In the genomic region with DNA sequence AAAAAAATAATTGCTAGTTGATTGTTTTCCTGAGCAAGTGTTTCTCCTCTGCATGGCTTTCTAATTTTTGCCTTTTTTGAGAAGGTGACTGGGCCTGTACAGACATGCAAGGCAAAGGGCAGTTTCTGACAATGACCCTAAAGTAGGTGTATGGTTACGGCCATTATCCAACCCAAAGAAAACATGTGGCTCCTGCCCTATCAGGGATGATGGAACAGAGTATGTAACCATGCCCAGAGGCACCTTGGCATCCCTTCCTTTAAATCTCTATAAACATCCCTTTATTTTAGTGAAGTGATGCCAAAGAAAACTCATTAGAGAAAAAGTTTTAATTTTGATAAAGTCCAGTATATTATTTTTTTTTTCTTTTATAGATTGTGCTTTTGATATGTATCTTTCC, we compare ENCODE assay signal across 23 cellular contexts.
"Had no signal": no experiment of that assay in that cellular context is flagged by ENCODE, and none has a peak within 500 bp of the region (broad histone marks: within the 10 kb centered on the region; RNA-seq: fewer than 3 reads in every experiment).

No MANE protein-coding gene starts in this region.

- H3K36me3 Mint-ChIP-seq: activated naive CD8-positive, alpha-beta T cell treated with anti-CD3 and anti-CD28 coated beads for 36 hours; mesothelial cell of epicardium; stimulated activated memory B cell treated with anti-CD40 and anti-IgM and Interleukin-4, amounts not matched to agents 10 μg/mL and 1 μg/mL and 100 μg/mL, for 72 hours had no signal

- H3K27me3 ChIP-seq: foreskin keratinocyte, spleen, upper lobe of left lung had no signal

- H3K4me3 Mint-ChIP-seq: activated CD8-positive, alpha-beta T cell treated with anti-CD3 and anti-CD28 coated beads for 36 hours; activated naive CD8-positive, alpha-beta T cell treated with anti-CD3 and anti-CD28 coated beads for 36 hours; activated T-helper 17 cell treated with anti-CD3 and anti-CD28 coated beads, Interleukin-2, amount 50 U/mL, for 72 hours; mesothelial cell of epicardium; nephron; stimulated activated memory B cell treated with anti-CD40 and anti-IgM and Interleukin-4, amounts not matched to agents 10 μg/mL and 1 μg/mL and 100 μg/mL, for 72 hours had no signal

- H3K4me1 Mint-ChIP-seq: activated naive CD8-positive, alpha-beta T cell treated with anti-CD3 and anti-CD28 coated beads for 36 hours; activated T-helper 17 cell treated with anti-CD3 and anti-CD28 coated beads, Interleukin-2, amount 50 U/mL, for 72 hours had no signal

- DNase-seq: activated CD4-positive, alpha-beta T cell treated with anti-CD3 and anti-CD28 coated beads for 48 hours; activated CD4-positive, CD25-positive, alpha-beta regulatory T cell; activated CD8-positive, alpha-beta T cell treated with anti-CD3 and anti-CD28 coated beads for 36 hours; activated naive CD4-positive, alpha-beta T cell; activated naive CD8-positive, alpha-beta T cell treated with anti-CD3 and anti-CD28 coated beads for 36 hours; activated T-cell treated with anti-CD3 and anti-CD28 coated beads, Interleukin-2, amount 50 U/mL, for 1 hour; amygdala; caudate nucleus; dorsolateral prefrontal cortex; glutamatergic neuron; hippocampal formation; left colon; spleen; stimulated activated CD4-positive, alpha-beta T cell treated with anti-CD3 and anti-CD28 coated beads, Interleukin-4, amount 100 ng/mL, for 4 hours; upper lobe of left lung had no signal

- H3K27ac ChIP-seq: dorsolateral prefrontal cortex, epithelial cell of prostate, foreskin keratinocyte, spleen, thoracic aorta, upper lobe of left lung had no signal

- H3K9me3 Mint-ChIP-seq: activated CD8-positive, alpha-beta T cell treated with anti-CD3 and anti-CD28 coated beads for 36 hours; activated naive CD8-positive, alpha-beta T cell treated with anti-CD3 and anti-CD28 coated beads for 36 hours; activated T-helper 17 cell treated with anti-CD3 and anti-CD28 coated beads, Interleukin-2, amount 50 U/mL, for 72 hours; stimulated activated memory B cell treated with anti-CD40 and anti-IgM and Interleukin-4, amounts not matched to agents 10 μg/mL and 1 μg/mL and 100 μg/mL, for 72 hours had no signal

- H3K27me3 Mint-ChIP-seq: activated CD8-positive, alpha-beta T cell treated with anti-CD3 and anti-CD28 coated beads for 36 hours; activated naive CD8-positive, alpha-beta T cell treated with anti-CD3 and anti-CD28 coated beads for 36 hours; activated T-helper 17 cell treated with anti-CD3 and anti-CD28 coated beads, Interleukin-2, amount 50 U/mL, for 72 hours; stimulated activated memory B cell treated with anti-CD40 and anti-IgM and Interleukin-4, amounts not matched to agents 10 μg/mL and 1 μg/mL and 100 μg/mL, for 72 hours had no signal

- H3K4me1 ChIP-seq: spleen, upper lobe of left lung had no signal

- H3K27ac Mint-ChIP-seq: activated CD8-positive, alpha-beta T cell treated with anti-CD3 and anti-CD28 coated beads for 36 hours; activated naive CD8-positive, alpha-beta T cell treated with anti-CD3 and anti-CD28 coated beads for 36 hours; activated T-helper 17 cell treated with anti-CD3 and anti-CD28 coated beads, Interleukin-2, amount 50 U/mL, for 72 hours; stimulated activated memory B cell treated with anti-CD40 and anti-IgM and Interleukin-4, amounts not matched to agents 10 μg/mL and 1 μg/mL and 100 μg/mL, for 72 hours had no signal

- ATAC-seq: activated CD8-positive, alpha-beta T cell treated with anti-CD3 and anti-CD28 coated beads for 36 hours; activated T-helper 17 cell treated with anti-CD3 and anti-CD28 coated beads, Interleukin-2, amount 50 U/mL, for 72 hours; foreskin keratinocyte; left colon; stimulated activated memory B cell treated with anti-CD40 and anti-IgM and Interleukin-4, amounts not matched to agents 10 μg/mL and 1 μg/mL and 100 μg/mL, for 72 hours had no signal

- H3K9me3 ChIP-seq: thoracic aorta, upper lobe of left lung had no signal

- H3K4me3 ChIP-seq: dorsolateral prefrontal cortex, lung, spleen, thoracic aorta, upper lobe of left lung had no signal

- H3K36me3 ChIP-seq: spleen, thoracic aorta, upper lobe of left lung had no signal
